ENCODE assay signal across 1 cellular context in genomic region chr10:24723788-24724380, GRCh38.
TF ChIP-seq lines count a peak whose summit lies in the region.

ARHGAP21 (minus strand) TSS chr10:24723887; CDS start chr10:24721899, 1,988 bp downstream.

TF ChIP-seq in HEK293, 187 proteins besides CTCF, POLR2A, EP300 and RAD21 (continued from another document):
- TF ChIP-seq ZNF398 (tag by site-specific recombination; IDR thresholded peaks at IDR 0.05) (peak; percentile 83), ZNF132 (tag by site-specific recombination; IDR thresholded peaks at IDR 0.05; ENCODE audit: borderline replicate concordance) (no peak), WT1 (tag by site-specific recombination; IDR thresholded peaks at IDR 0.05) (peak; percentile 38; the same call in 1 of the 2 replicates), ZIC2 (tag by site-specific recombination; IDR thresholded peaks at IDR 0.05) (no peak), ZNF571 (tag by site-specific recombination; IDR thresholded peaks at IDR 0.05) (no peak), ZNF768 (tag by site-specific recombination; IDR thresholded peaks at IDR 0.05) (no peak), ZNF654 (tag by site-specific recombination; IDR thresholded peaks at IDR 0.05; ENCODE audit: low read depth) (no peak), ZNF341 (tag by site-specific recombination; IDR thresholded peaks at IDR 0.05; ENCODE audit: low read depth) (peak; percentile 57), ZNF473 (tag by site-specific recombination; IDR thresholded peaks at IDR 0.05) (no peak), ZNF76 (tag by site-specific recombination; IDR thresholded peaks at IDR 0.05; ENCODE audit: borderline replicate concordance, low read depth) (no peak), ZNF416 (tag by site-specific recombination; IDR thresholded peaks at IDR 0.05) (no peak)
- TF ChIP-seq, protein P1, sequence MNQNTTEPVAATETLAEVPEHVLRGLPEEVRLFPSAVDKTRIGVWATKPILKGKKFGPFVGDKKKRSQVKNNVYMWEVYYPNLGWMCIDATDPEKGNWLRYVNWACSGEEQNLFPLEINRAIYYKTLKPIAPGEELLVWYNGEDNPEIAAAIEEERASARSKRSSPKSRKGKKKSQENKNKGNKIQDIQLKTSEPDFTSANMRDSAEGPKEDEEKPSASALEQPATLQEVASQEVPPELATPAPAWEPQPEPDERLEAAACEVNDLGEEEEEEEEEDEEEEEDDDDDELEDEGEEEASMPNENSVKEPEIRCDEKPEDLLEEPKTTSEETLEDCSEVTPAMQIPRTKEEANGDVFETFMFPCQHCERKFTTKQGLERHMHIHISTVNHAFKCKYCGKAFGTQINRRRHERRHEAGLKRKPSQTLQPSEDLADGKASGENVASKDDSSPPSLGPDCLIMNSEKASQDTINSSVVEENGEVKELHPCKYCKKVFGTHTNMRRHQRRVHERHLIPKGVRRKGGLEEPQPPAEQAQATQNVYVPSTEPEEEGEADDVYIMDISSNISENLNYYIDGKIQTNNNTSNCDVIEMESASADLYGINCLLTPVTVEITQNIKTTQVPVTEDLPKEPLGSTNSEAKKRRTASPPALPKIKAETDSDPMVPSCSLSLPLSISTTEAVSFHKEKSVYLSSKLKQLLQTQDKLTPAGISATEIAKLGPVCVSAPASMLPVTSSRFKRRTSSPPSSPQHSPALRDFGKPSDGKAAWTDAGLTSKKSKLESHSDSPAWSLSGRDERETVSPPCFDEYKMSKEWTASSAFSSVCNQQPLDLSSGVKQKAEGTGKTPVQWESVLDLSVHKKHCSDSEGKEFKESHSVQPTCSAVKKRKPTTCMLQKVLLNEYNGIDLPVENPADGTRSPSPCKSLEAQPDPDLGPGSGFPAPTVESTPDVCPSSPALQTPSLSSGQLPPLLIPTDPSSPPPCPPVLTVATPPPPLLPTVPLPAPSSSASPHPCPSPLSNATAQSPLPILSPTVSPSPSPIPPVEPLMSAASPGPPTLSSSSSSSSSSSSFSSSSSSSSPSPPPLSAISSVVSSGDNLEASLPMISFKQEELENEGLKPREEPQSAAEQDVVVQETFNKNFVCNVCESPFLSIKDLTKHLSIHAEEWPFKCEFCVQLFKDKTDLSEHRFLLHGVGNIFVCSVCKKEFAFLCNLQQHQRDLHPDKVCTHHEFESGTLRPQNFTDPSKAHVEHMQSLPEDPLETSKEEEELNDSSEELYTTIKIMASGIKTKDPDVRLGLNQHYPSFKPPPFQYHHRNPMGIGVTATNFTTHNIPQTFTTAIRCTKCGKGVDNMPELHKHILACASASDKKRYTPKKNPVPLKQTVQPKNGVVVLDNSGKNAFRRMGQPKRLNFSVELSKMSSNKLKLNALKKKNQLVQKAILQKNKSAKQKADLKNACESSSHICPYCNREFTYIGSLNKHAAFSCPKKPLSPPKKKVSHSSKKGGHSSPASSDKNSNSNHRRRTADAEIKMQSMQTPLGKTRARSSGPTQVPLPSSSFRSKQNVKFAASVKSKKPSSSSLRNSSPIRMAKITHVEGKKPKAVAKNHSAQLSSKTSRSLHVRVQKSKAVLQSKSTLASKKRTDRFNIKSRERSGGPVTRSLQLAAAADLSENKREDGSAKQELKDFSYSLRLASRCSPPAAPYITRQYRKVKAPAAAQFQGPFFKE (tag by site-specific recombination; IDR thresholded peaks at IDR 0.05; ENCODE audit: borderline replicate concordance) = no peak
